Comparison of ENCODE assay signal across 9 cellular contexts in genomic region chr19:54388803-54389144, GRCh38. TPM values are rescaled to one million over a fixed set of nuclear protein-coding genes. Genes with fewer than 3 reads are reported as not detected.
DNase-seq lines count a peak whose midpoint lies in the region; ATAC-seq and TF ChIP-seq lines count a peak whose summit lies in the region.
"Had no signal": no experiment of that assay in that cellular context is flagged by ENCODE, and none has a peak within 500 bp of the region (broad histone marks: within the 10 kb centered on the region; RNA-seq: fewer than 3 reads in every experiment).

No MANE protein-coding gene starts in this region.

- no peaks in the 10 kb centered on the region for H4K20me1 ChIP-seq in KMS-11 (ENCODE audit: insufficient read depth)

- H3K27ac ChIP-seq in KMS-11 (peak overlapping the region; percentile 43; the same call in 1 of the 2 replicates), neutrophil (peak overlapping the region; percentile 72)
- H3K27ac ChIP-seq: tibial artery had no signal

- peaks cover 15% of the 10 kb centered on the region for H3K4me1 Mint-ChIP-seq in Calu3 (ENCODE audit: low read depth, unreplicated experiment)
- peaks cover 34% of the 10 kb centered on the region for H3K4me1 Mint-ChIP-seq in central memory CD8-positive, alpha-beta T cell

- intact Hi-C loops in Calu3 (cut with micrococcal nuclease; ENCODE audit: unreplicated experiment) = no loop called here

- H3K36me3 Mint-ChIP-seq in Calu3 (ENCODE audit: insufficient read depth, unreplicated experiment) = no peaks in the 10 kb centered on the region
- H3K36me3 Mint-ChIP-seq in central memory CD8-positive, alpha-beta T cell (ENCODE audit: insufficient read depth) = peaks cover 4% of the 10 kb centered on the region

- H3K4me2 ChIP-seq in KMS-11 = peak overlapping the region; percentile 47; the same call in 1 of the 2 replicates

- no peaks in the 10 kb centered on the region for H3K9me3 ChIP-seq in neutrophil
- H3K9me3 ChIP-seq: tibial artery had no signal

- no peak for ATAC-seq in central memory CD8-positive, alpha-beta T cell (replicated peaks; ENCODE audit: extremely low read depth, poor library complexity, severe bottlenecking)
- ATAC-seq in GM19467 (IDR thresholded peaks at IDR 0.05; ENCODE audit: unreplicated experiment) (no peak), GM19452 (IDR thresholded peaks at IDR 0.05; ENCODE audit: unreplicated experiment) (no peak)

- H3K4me3 ChIP-seq in KMS-11 (IDR thresholded peaks at IDR 0.05; ENCODE audit: insufficient read depth, low read depth, low read length) (no peak overlapping the region), neutrophil (ENCODE audit: low read depth in 1 of 2, low read length in 1 of 2) (peak overlapping the region; percentile 66 to 75)
- H3K4me3 ChIP-seq: tibial artery had no signal

- H3K36me3 ChIP-seq in KMS-11 (ENCODE audit: insufficient read depth) = no peaks in the 10 kb centered on the region
- no peaks in the 10 kb centered on the region for H3K36me3 ChIP-seq in neutrophil
- H3K36me3 ChIP-seq: tibial artery had no signal

- no peaks in the 10 kb centered on the region for H3K9me3 Mint-ChIP-seq in Calu3 (ENCODE audit: low read depth, unreplicated experiment)
- H3K9me3 Mint-ChIP-seq in central memory CD8-positive, alpha-beta T cell = no peaks in the 10 kb centered on the region

- peaks cover 4% of the 10 kb centered on the region for H3K4me1 ChIP-seq in KMS-11 (ENCODE audit: low read depth, poor library complexity, severe bottlenecking)
- H3K4me1 ChIP-seq in neutrophil (ENCODE audit: control insufficient read depth in 1 of 2, insufficient read depth in 1 of 2, low read depth in 1 of 2, low read length in 1 of 2) = peaks cover 39 to 43% of the 10 kb centered on the region in 2 experiments

- peak overlapping the region; percentile 59 for H3K4me3 Mint-ChIP-seq in Calu3 (ENCODE audit: low read depth, unreplicated experiment)
- H3K4me3 Mint-ChIP-seq in central memory CD8-positive, alpha-beta T cell = peak overlapping the region; percentile 88

- no peak overlapping the region for H3K9ac ChIP-seq in KMS-11

- BruUV-seq in Calu3 (replicated peaks; lab: Mats Ljungman, UMichigan) = no TSS peak

- CTCF ChIA-PET in Calu3 (lab: Charles Lee) = interaction anchor here (0.7 to 1.9 kb wide), 3 partner anchors 10 to 123 kb away, joined by 3 to 8 read pairs (median 3); no protein-coding TSS in a partner anchor

- no peak for TF ChIP-seq CTCF in Calu3 (IDR thresholded peaks at IDR 0.05; ENCODE audit: unreplicated experiment)
- no peak for TF ChIP-seq CTCF in KMS-11 (conservative IDR thresholded peaks at IDR 0.05; ENCODE audit: low read depth, low read length)
- no peak for TF ChIP-seq CTCF in neutrophil (IDR thresholded peaks at IDR 0.05)

- H3K27me3 ChIP-seq in KMS-11 (ENCODE audit: insufficient read depth, low read depth) = no peaks in the 10 kb centered on the region; the same call in 1 of the 2 replicates
- peaks cover 6% of the 10 kb centered on the region for H3K27me3 ChIP-seq in neutrophil

- DNase-seq in Calu3 (no peak), kidney tubule cell (ENCODE audit: low spot score) (no peak), DMS114 treated with DMSO at 0.1 percent for 48 hours (lab: John Stamatoyannopoulos, UW; ENCODE audit: unreplicated experiment) (no peak)
- no peak for DNase-seq in central memory CD8-positive, alpha-beta T cell (ENCODE audit: low spot score in 2 of 2)

- H3K79me2 ChIP-seq in KMS-11 (ENCODE audit: insufficient read depth, low read depth) = no peaks in the 10 kb centered on the region

- H3K27me3 Mint-ChIP-seq in Calu3 (ENCODE audit: unreplicated experiment) = peaks cover 51% of the 10 kb centered on the region
- peaks cover 17% of the 10 kb centered on the region for H3K27me3 Mint-ChIP-seq in central memory CD8-positive, alpha-beta T cell

- H2AFZ ChIP-seq in KMS-11 (ENCODE audit: low read depth) = 0 out of 2 replicates have a peak overlapping the region, but pooled peaks have one; percentile 48

- H3K27ac Mint-ChIP-seq in Calu3 (ENCODE audit: unreplicated experiment) = no peak overlapping the region
- peak overlapping the region; percentile 75 for H3K27ac Mint-ChIP-seq in central memory CD8-positive, alpha-beta T cell (ENCODE audit: low read depth)

RNA-seq across cellular contexts. Expression of gene LAIR1, which starts 24.0 kb away (rescaled TPM):
- 0.61 and 0.83 TPM in 2 replicates for total RNA-seq in Calu3 (2022)

RNA-seq across cellular contexts. Expression of gene TTYH1, which starts 26.5 kb away (rescaled TPM):
- 2.9 and 3.9 TPM in 2 replicates for total RNA-seq in Calu3 (2022)

RNA-seq across cellular contexts. Expression of gene LILRA4, which starts 49.8 kb away (rescaled TPM):
- total RNA-seq in Calu3 (2022) = not detected in 2 replicates
